ENCODE assay signal across 8 cellular contexts in the genomic region with DNA sequence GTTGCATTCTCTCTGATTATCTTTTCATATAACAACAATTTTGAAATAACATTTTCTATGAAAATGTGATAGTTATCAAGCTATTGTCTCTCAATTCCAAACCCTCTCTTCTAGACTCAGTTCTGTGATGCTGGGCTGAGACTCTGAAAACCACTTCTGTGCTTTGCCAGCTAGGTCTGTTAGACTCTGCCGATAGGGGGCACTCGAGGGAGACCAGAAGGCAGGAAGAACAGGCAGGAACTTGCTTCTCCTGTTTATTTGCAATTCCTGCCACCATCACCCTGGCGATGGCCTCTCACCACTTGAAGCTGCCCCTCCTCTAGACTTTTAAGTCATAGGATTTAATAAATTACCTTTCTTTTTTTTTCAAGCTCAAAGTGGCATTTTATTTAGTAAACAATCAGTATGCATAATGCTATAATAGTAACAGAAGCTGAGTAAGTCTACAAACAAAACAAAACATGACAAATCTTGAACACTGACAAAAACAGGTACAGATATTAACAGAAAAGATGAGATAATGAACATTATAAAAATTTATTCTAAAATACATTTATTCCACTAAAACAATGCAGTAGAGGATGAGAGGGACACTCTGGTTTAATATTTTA.
DNase-seq lines count a peak whose midpoint lies in the region; ATAC-seq, FAIRE-seq and TF ChIP-seq lines count a peak whose summit lies in the region.

No MANE protein-coding gene starts in this region.

- no peak for TF ChIP-seq POLR2A in H54 (IDR thresholded peaks at IDR 0.05; ENCODE audit: low read depth, low read length)

- DNase-seq in GF-D8 (lab: John Stamatoyannopoulos, UW), result peak; percentile 2
- peak; percentile 32 for DNase-seq in H54 (ENCODE audit: insufficient read length, low spot score)
- peak; percentile 82 for DNase-seq in NAMALWA (ENCODE audit: low spot score)
- peak; percentile 49 for DNase-seq in T follicular helper cell (ENCODE audit: low read depth)
- DNase-seq in amniotic epithelial cell (ENCODE audit: low read depth), result peak; percentile 69
- peak in 36 of 51 donors; percentile 0 to 61 (median 22) for DNase-seq in hypothalamus (lab: John Stamatoyannopoulos, UW)
- peak; percentile 20 to 27 for DNase-seq in stimulated activated CD4-positive, alpha-beta T cell treated with anti-CD3 and anti-CD28 coated beads, Interleukin-15, amount 100 ng/mL, for 1 hour (ENCODE audit: low read depth in 1 of 2, low spot score in 1 of 2)

- no peak for FAIRE-seq in H54 (lab: Jason Lieb, UNC)

- ATAC-seq in HG03457 (IDR thresholded peaks at IDR 0.05; ENCODE audit: unreplicated experiment), result no peak

Comparison
In these comparisons a context has a peak if more than half of its experiments do, and no peak if none do; other contexts are left out.
1. DNase-seq: peak in every context shown above with its lines; median percentile 82 in NAMALWA; 69 in amniotic epithelial cell; 49 in T follicular helper cell; 32 in H54; 24 in stimulated activated CD4-positive, alpha-beta T cell treated with anti-CD3 and anti-CD28 coated beads, Interleukin-15, amount 100 ng/mL, for 1 hour; 22 in hypothalamus; 2 in GF-D8.